7 cellular contexts compared by ENCODE assay signal in the genomic region with DNA sequence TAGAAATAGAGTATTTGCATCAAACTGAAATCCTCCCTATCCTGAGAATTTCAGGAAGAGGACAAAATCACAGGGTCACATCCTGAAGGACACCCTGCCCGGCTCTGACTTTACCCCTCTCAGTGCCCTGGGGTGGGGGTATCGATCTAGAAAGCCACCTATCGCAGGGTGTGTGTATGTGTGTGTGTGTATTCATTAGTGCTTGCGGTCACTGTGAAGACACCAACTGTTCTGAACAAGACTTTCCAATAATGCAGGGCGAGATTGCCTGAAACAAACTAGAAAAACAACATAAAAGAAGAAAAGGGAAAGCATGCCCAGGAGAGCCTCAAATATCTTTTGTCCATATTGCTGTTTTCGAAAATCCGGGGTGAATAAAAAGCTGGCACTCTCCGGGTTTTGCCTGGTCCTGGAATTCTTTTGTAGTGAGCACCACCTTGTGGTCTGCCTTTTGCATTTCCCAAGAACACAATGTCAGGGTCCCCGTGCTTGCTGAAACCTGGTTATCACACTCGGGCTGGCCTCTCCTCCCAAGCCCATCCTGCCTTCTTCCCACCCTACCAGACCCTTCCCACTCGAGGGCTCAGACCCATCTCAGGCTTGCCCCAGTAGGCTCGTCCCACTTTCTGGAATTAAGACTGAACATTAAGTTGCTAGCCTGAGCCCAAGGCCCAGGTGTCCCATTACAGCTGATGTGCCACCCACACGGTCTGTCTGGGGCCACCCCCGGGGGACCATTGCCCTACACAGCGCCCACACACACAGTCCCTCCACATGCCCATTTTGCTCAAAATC. TPM values are rescaled to one million over a fixed set of nuclear protein-coding genes. Genes with fewer than 3 reads are reported as not detected.
DNase-seq lines count a peak whose midpoint lies in the region; ATAC-seq, FAIRE-seq and TF ChIP-seq lines count a peak whose summit lies in the region.

No MANE protein-coding gene starts in this region.

- H3K9ac ChIP-seq in KMS-11 (no peak overlapping the region; the same call in 1 of the 2 replicates), mesendoderm (ENCODE audit: low read length) (no peak overlapping the region)

- H3K79me1 ChIP-seq in mesendoderm (ENCODE audit: low read length) = no peaks in the 10 kb centered on the region

- H3K27ac ChIP-seq in KMS-11 = peak overlapping the region; percentile 90; the same call in 1 of the 2 replicates
- no peak overlapping the region for H3K27ac ChIP-seq in mesendoderm (ENCODE audit: low read depth, low read length)
- no peak overlapping the region for H3K27ac ChIP-seq in aorta (ENCODE audit: low read depth in 1 of 2, low read length in 2 of 2)

- H3K9me3 Mint-ChIP-seq in endothelial cell (ENCODE audit: unreplicated experiment) = no peaks in the 10 kb centered on the region

- peak overlapping the region; percentile 60; the same call in 1 of the 2 replicates for H2AFZ ChIP-seq in KMS-11 (ENCODE audit: low read depth)

- no peak overlapping the region for H2BK15ac ChIP-seq in mesendoderm (replicated peaks; ENCODE audit: low read depth)

- H3K4me3 Mint-ChIP-seq in endothelial cell (ENCODE audit: unreplicated experiment) = no peak overlapping the region

- H3K36me3 ChIP-seq in KMS-11 (ENCODE audit: insufficient read depth) (no peaks in the 10 kb centered on the region), mesendoderm (ENCODE audit: control insufficient read depth, insufficient read depth, low read length) (no peaks in the 10 kb centered on the region), aorta (ENCODE audit: control insufficient read depth in 1 of 2, insufficient read depth in 2 of 2, low read length in 1 of 2) (no peaks in the 10 kb centered on the region)

- no peaks in the 10 kb centered on the region for H3K4me1 Mint-ChIP-seq in endothelial cell (ENCODE audit: unreplicated experiment)

- H4K20me1 ChIP-seq in KMS-11 (ENCODE audit: insufficient read depth) = no peaks in the 10 kb centered on the region

- no CpG with 5 or more reads among the region's 15 CpGs for WGBS in mesendoderm (ENCODE audit: extremely low coverage, insufficient coverage, low lambda C conversion rate)
- 13 to 15% methylated on average over 15 of the region's 15 CpGs for WGBS in aorta, 2 donors

- intact Hi-C loops in aorta (cut with DNase I) = loop anchor here (2.0 to 10.0 kb wide), 4 partner anchors 708 to 1296 kb away; no protein-coding TSS in a partner anchor

- H3K36me3 Mint-ChIP-seq in endothelial cell (ENCODE audit: low read depth, unreplicated experiment) = no peaks in the 10 kb centered on the region

- H3K4ac ChIP-seq in mesendoderm (ENCODE audit: low read depth, low read length) = no peak overlapping the region

- H3K4me1 ChIP-seq in KMS-11 (ENCODE audit: low read depth, poor library complexity, severe bottlenecking) (peaks cover 53% of the 10 kb centered on the region), mesendoderm (ENCODE audit: control insufficient read depth, low read depth, low read length) (peaks cover 2% of the 10 kb centered on the region), aorta (ENCODE audit: control insufficient read depth in 1 of 2, insufficient read depth in 2 of 2, low read length in 2 of 2) (no peaks in the 10 kb centered on the region)

- H3K56ac ChIP-seq in mesendoderm (ENCODE audit: low read length) = peak overlapping the region; percentile 36

- H2BK5ac ChIP-seq in mesendoderm (ENCODE audit: low read length) = no peak overlapping the region

- H3K79me2 ChIP-seq in KMS-11 (ENCODE audit: insufficient read depth, low read depth) = no peaks in the 10 kb centered on the region
- H3K79me2 ChIP-seq in mesendoderm (ENCODE audit: control insufficient read depth, insufficient read depth, low read length) = no peaks in the 10 kb centered on the region

- no peak overlapping the region for H2AK5ac ChIP-seq in mesendoderm (ENCODE audit: low read length)

- H3K27me3 Mint-ChIP-seq in endothelial cell (ENCODE audit: unreplicated experiment) = peaks cover 2% of the 10 kb centered on the region

- peak; percentile 60 for DNase-seq in Daoy (ENCODE audit: low read depth)
- peak; percentile 47 for DNase-seq in RCC 7860 (ENCODE audit: low spot score)
- peak; percentile 65 for DNase-seq in endothelial cell (ENCODE audit: low spot score)
- peak; percentile 81 for DNase-seq in mesendoderm
- DNase-seq in aorta = no peak
- no peak for DNase-seq in activated effector memory CD4-positive, alpha-beta T cell treated with anti-CD3 and anti-CD28 coated beads, Interleukin-2, amount 50 U/mL, for 16 hours

- ATAC-seq in aorta (ENCODE audit: low FRiP score) = peak; percentile 75

- no peaks in the 10 kb centered on the region for H3K9me3 ChIP-seq in aorta (ENCODE audit: control insufficient read depth, low read length)

- TF ChIP-seq CTCF in KMS-11 (conservative IDR thresholded peaks at IDR 0.05; ENCODE audit: low read depth, low read length) (peak; percentile 67), endothelial cell (IDR thresholded peaks at IDR 0.05; ENCODE audit: unreplicated experiment) (peak; percentile 53)

- H3K4me3 ChIP-seq in KMS-11 (IDR thresholded peaks at IDR 0.05; ENCODE audit: insufficient read depth, low read depth, low read length) (no peak overlapping the region), mesendoderm (ENCODE audit: low read length) (no peak overlapping the region), aorta (ENCODE audit: low read length in 2 of 2) (no peak overlapping the region)

- FAIRE-seq in RCC 7860 (lab: Jason Lieb, UNC) = no peak

- H3K27me3 ChIP-seq in KMS-11 (ENCODE audit: insufficient read depth, low read depth) (no peaks in the 10 kb centered on the region), mesendoderm (ENCODE audit: insufficient read depth, low read length, poor library complexity) (no peaks in the 10 kb centered on the region), aorta (ENCODE audit: control insufficient read depth in 1 of 2, insufficient read depth in 2 of 2, low read length in 1 of 2) (no peaks in the 10 kb centered on the region)

- no peak overlapping the region for H3K18ac ChIP-seq in mesendoderm (ENCODE audit: low read length)

- H3K27ac Mint-ChIP-seq in endothelial cell (ENCODE audit: unreplicated experiment) = no peak overlapping the region

- H4K8ac ChIP-seq in mesendoderm (ENCODE audit: low read depth, low read length) = no peak overlapping the region

- no peak overlapping the region for H2BK120ac ChIP-seq in mesendoderm (ENCODE audit: low read depth, low read length)

- H3K23ac ChIP-seq in mesendoderm (ENCODE audit: low read length) = no peak overlapping the region

- no peak overlapping the region for H4K5ac ChIP-seq in mesendoderm (ENCODE audit: low read length)

- H3K4me2 ChIP-seq in KMS-11 = peak overlapping the region; percentile 73; the same call in 1 of the 2 replicates
- H3K4me2 ChIP-seq in mesendoderm (ENCODE audit: low read length) = no peak overlapping the region

RNA-seq across cellular contexts. Expression of gene COPS8, which starts 25.0 kb away (rescaled TPM):
- 160 and 186 TPM in 2 replicates for total RNA-seq in Daoy (2014; rRNA removed; shearing (Covaris generic))
- total RNA-seq in endothelial cell (ENCODE audit: unreplicated experiment) = 97.1 TPM
- polyA plus RNA-seq in mesendoderm (2013, experiment 1 of 2) = 38.2 TPM
- 38.0 TPM for polyA plus RNA-seq in mesendoderm (2013, experiment 2 of 2)
- 10 to 100 TPM; 44.0 to 46.0 TPM for total RNA-seq in aorta
- 10 to 100 TPM; 42.8 to 60.3 TPM for polyA plus RNA-seq in aorta

Comparison
In these comparisons a context has a peak if more than half of its experiments do, and no peak if none do; other contexts are left out.
1. DNase-seq: peak in Daoy (single experiment), RCC 7860 (single experiment), endothelial cell (single experiment) and mesendoderm (single experiment); none in aorta (0 of 2) and activated effector memory CD4-positive, alpha-beta T cell treated with anti-CD3 and anti-CD28 coated beads, Interleukin-2, amount 50 U/mL, for 16 hours (single experiment).